Comparison of ENCODE assay signal across 1 cellular context in genomic region chr2:42762823-42763804, GRCh38.
TF ChIP-seq lines count a peak whose summit lies in the region.

No MANE protein-coding gene starts in this region.

TF ChIP-seq in HepG2, 621 proteins besides CTCF, POLR2A, EP300 and RAD21:
- TF ChIP-seq HOXA7 (CRISPR knock-in tag; IDR thresholded peaks at IDR 0.05) (0 out of 2 replicates have a peak, but pooled peaks have one; percentile 30), ZC3H13 (CRISPR knock-in tag; IDR thresholded peaks at IDR 0.05) (peak; percentile 83; the same call in 1 of the 2 replicates), ZNF687 (CRISPR knock-in tag; IDR thresholded peaks at IDR 0.05) (peak; percentile 8; the same call in 1 of the 2 replicates), ZBTB33 (CRISPR knock-in tag; IDR thresholded peaks at IDR 0.05) (peak; percentile 94), TP53 (CRISPR knock-in tag; conservative IDR thresholded peaks at IDR 0.05) (no peak), ZIK1 (CRISPR knock-in tag; IDR thresholded peaks at IDR 0.05; ENCODE audit: borderline replicate concordance, low read depth) (no peak), HNF4A (CRISPR knock-in tag; IDR thresholded peaks at IDR 0.05) (no peak), PAF1 (CRISPR knock-in tag; IDR thresholded peaks at IDR 0.05) (0 out of 2 replicates have a peak, but pooled peaks have one; percentile 24), MTA3 (CRISPR knock-in tag; IDR thresholded peaks at IDR 0.05) (no peak), NFE2L1 (CRISPR knock-in tag; IDR thresholded peaks at IDR 0.05; ENCODE audit: borderline replicate concordance) (0 out of 2 replicates have a peak, but pooled peaks have one; percentile 3), DMTF1 (CRISPR knock-in tag; IDR thresholded peaks at IDR 0.05) (no peak), AGO2 (optimal IDR thresholded peaks at IDR 0.05; ENCODE audit: low read depth, low read length) (peak; percentile 72), KDM5B (CRISPR knock-in tag; IDR thresholded peaks at IDR 0.05; ENCODE audit: borderline replicate concordance) (peak; percentile 21; the same call in 1 of the 2 replicates)
